Comparison of ENCODE assay signal across 12 cellular contexts in the genomic region with DNA sequence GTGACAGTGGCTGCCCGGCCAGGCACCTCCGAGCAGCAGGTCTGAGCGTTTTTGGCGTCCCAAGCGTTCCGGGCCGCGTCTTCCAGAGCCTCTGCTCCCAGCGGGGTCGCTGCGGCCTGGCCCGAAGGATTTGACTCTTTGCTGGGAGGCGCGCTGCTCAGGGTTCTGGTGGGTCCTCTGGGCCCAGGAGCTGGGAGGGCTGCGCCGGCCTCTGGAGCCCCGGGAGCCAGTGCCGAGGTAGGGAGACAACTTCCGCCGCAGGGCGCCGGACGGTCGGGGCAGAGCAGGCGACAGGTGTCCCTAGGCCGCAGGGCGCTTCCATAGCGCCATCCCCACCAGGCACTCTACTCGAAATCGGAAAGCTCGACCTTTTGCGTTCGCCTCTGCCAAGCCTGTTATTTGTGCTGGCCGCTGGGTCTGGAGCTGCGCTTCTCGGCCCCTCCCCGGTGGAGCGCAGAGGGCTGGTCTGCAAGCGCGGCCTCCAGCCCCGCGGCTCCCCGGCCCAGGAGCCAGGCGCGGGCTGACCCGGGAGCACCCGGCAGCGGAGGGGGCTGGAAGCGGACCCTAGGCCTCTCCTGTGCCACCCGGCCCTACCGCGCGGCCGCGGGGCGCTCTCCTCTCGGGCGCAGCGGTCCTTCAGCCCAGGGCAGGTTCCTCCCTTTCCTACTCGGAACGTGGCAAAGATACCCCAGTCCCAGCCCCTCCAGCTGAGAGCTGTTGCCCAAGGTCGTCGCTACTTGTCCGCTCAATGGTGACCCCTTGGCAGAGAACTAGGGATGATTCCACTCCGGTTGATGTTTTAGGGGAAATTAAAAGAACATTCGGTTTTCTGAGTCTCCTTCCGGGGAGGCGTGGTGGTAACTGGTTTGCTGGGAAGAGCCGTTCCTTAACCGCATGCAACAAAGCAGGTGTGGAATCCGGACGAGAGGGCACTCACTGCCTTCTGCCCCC. TPM values are rescaled to one million over a fixed set of nuclear protein-coding genes. Genes with fewer than 3 reads are reported as not detected.
DNase-seq lines count a peak whose midpoint lies in the region; ATAC-seq, FAIRE-seq and TF ChIP-seq lines count a peak whose summit lies in the region.
"Had no signal": no experiment of that assay in that cellular context is flagged by ENCODE, and none has a peak within 500 bp of the region (broad histone marks: within the 10 kb centered on the region; RNA-seq: fewer than 3 reads in every experiment).

No MANE protein-coding gene starts in this region.

- H3K27ac ChIP-seq in HepG2 (ENCODE audit: extremely low read length, insufficient read depth, low read length) (no peak overlapping the region), thoracic aorta (no peak overlapping the region)
- H3K27ac ChIP-seq: KMS-11 had no signal

- H3K4me3 Mint-ChIP-seq in activated naive CD4-positive, alpha-beta T cell treated with anti-CD3 and anti-CD28 coated beads, Interleukin-2, amount 10 ng/mL, durations not matched to agents 7 days and 5 days: peak overlapping the region; percentile 43
- H3K4me3 Mint-ChIP-seq in activated naive CD8-positive, alpha-beta T cell treated with anti-CD3 and anti-CD28 coated beads for 36 hours: peak overlapping the region; percentile 74

- no peaks in the 10 kb centered on the region for H3K79me2 ChIP-seq in HepG2 (ENCODE audit: insufficient read depth, low read length)

- H3K9me3 Mint-ChIP-seq in activated naive CD4-positive, alpha-beta T cell treated with anti-CD3 and anti-CD28 coated beads, Interleukin-2, amount 10 ng/mL, durations not matched to agents 7 days and 5 days: no peaks in the 10 kb centered on the region
- no peaks in the 10 kb centered on the region for H3K9me3 Mint-ChIP-seq in activated naive CD8-positive, alpha-beta T cell treated with anti-CD3 and anti-CD28 coated beads for 36 hours

- H3K4me1 Mint-ChIP-seq in activated naive CD4-positive, alpha-beta T cell treated with anti-CD3 and anti-CD28 coated beads, Interleukin-2, amount 10 ng/mL, durations not matched to agents 7 days and 5 days: peaks cover 30% of the 10 kb centered on the region
- peaks cover 30% of the 10 kb centered on the region for H3K4me1 Mint-ChIP-seq in activated naive CD8-positive, alpha-beta T cell treated with anti-CD3 and anti-CD28 coated beads for 36 hours

- CTCF ChIA-PET in activated naive CD4-positive, alpha-beta T cell treated with anti-CD3 and anti-CD28 coated beads, Interleukin-2, amount 10 ng/mL, durations not matched to agents 7 days and 5 days (lab: Charles Lee): interaction anchor here (0.7 to 1.0 kb wide), 2 partner anchors 116 to 193 kb away, joined by 3 read pairs; no protein-coding TSS in a partner anchor
- CTCF ChIA-PET in HepG2 (lab: Yijun Ruan, JAX; ENCODE audit: low intra/inter-chr PET ratio, low total read pairs): no interaction called here

- ATAC-seq in HepG2 (peak; percentile 58), thoracic aorta (ENCODE audit: insufficient number of reproducible peaks, low FRiP score, low read depth) (no peak), HG03432 (IDR thresholded peaks at IDR 0.05; ENCODE audit: unreplicated experiment) (no peak), GM19395 (IDR thresholded peaks at IDR 0.05; ENCODE audit: unreplicated experiment) (no peak)

- H3K27ac Mint-ChIP-seq in activated naive CD4-positive, alpha-beta T cell treated with anti-CD3 and anti-CD28 coated beads, Interleukin-2, amount 10 ng/mL, durations not matched to agents 7 days and 5 days: no peak overlapping the region
- no peak overlapping the region for H3K27ac Mint-ChIP-seq in activated naive CD8-positive, alpha-beta T cell treated with anti-CD3 and anti-CD28 coated beads for 36 hours

- H3K9ac ChIP-seq in HepG2 (ENCODE audit: insufficient read depth, low read depth, low read length): 0 out of 2 replicates have a peak overlapping the region, but pooled peaks have one; percentile 17
- H3K9ac ChIP-seq: KMS-11 had no signal

- H3K4me1 ChIP-seq in HepG2 (ENCODE audit: insufficient read depth, low read length): peaks cover 10% of the 10 kb centered on the region
- H3K4me1 ChIP-seq in thoracic aorta (ENCODE audit: control insufficient read depth in 1 of 2, low read depth in 2 of 2): peaks cover 38 to 62% of the 10 kb centered on the region in 2 donors

- H3K36me3 ChIP-seq in HepG2 (replicated peaks in 1 of 2; ENCODE audit: control insufficient read depth in 1 of 2, insufficient read depth in 2 of 2, low read length in 2 of 2) (no peaks in the 10 kb centered on the region), thoracic aorta (no peaks in the 10 kb centered on the region)

- no peak for TF ChIP-seq RAD21 in HepG2 (CRISPR knock-in tag; IDR thresholded peaks at IDR 0.05)

- POLR2A ChIA-PET in HepG2 (lab: Yijun Ruan, JAX): no interaction called here

- BruUV-seq in HepG2 (replicated peaks; lab: Mats Ljungman, UMichigan): no TSS peak

- intact Hi-C loops in HepG2 (cut with micrococcal nuclease; ENCODE audit: unreplicated experiment): no loop called here

- H3K4me3 ChIP-seq in HepG2 (replicated peaks in 1 of 3; ENCODE audit: insufficient read depth in 1 of 3, low read depth in 2 of 3, low read length in 3 of 3): peak overlapping the region; percentile 40 to 61 (median 52); a peak in 5 of 6 replicates
- H3K4me3 ChIP-seq in thoracic aorta: peak overlapping the region; percentile 69

- no peak for FAIRE-seq in HepG2 (lab: Jason Lieb, UNC)
- FAIRE-seq: colon had no signal

- H3K27me3 ChIP-seq in HepG2 (ENCODE audit: control insufficient read depth in 1 of 2, insufficient read depth in 2 of 2, low read length in 2 of 2) (peaks cover 7 to 77% of the 10 kb centered on the region in 2 experiments), thoracic aorta (replicated peaks; ENCODE audit: insufficient read depth) (peaks cover 29% of the 10 kb centered on the region)

- in situ Hi-C loops in HepG2 (cut with HindIII; ENCODE audit: extremely low pct_ligation_motif_present, low pct_unique_long_range_greater_than_20kb): no loop called here

- H3K9me3 ChIP-seq in HepG2 (ENCODE audit: low read length) (no peaks in the 10 kb centered on the region), thoracic aorta (no peaks in the 10 kb centered on the region)

- peak overlapping the region; percentile 92 for H3K4me2 ChIP-seq in HepG2 (ENCODE audit: low read depth, low read length)
- H3K4me2 ChIP-seq: KMS-11 had no signal

- no peak for TF ChIP-seq CTCF in HepG2 (CRISPR knock-in tag; IDR thresholded peaks at IDR 0.05)
- no peak for TF ChIP-seq CTCF in thoracic aorta (IDR thresholded peaks at IDR 0.05)

- no peak for TF ChIP-seq POLR2A in HepG2 (IDR thresholded peaks at IDR 0.05; ENCODE audit: insufficient read depth in 1 of 2, low read depth in 2 of 2, low read length in 2 of 2)

- no peak for TF ChIP-seq EP300 in HepG2 (IDR thresholded peaks at IDR 0.05; ENCODE audit: low read depth in 2 of 2, low read length in 2 of 2)
- no peak for TF ChIP-seq EP300 in HepG2 (CRISPR knock-in tag; IDR thresholded peaks at IDR 0.05; ENCODE audit: borderline replicate concordance)

- no peak for DNase-seq in activated naive CD4-positive, alpha-beta T cell treated with anti-CD3 and anti-CD28 coated beads, Interleukin-2, amount 10 ng/mL, durations not matched to agents 7 days and 5 days
- DNase-seq in activated naive CD4-positive, alpha-beta T cell treated with anti-CD3 and anti-CD28 coated beads, Interleukin-2, amount 50 U/mL, for 16 hours: no peak
- DNase-seq in activated naive CD8-positive, alpha-beta T cell treated with anti-CD3 and anti-CD28 coated beads for 36 hours: no peak
- DNase-seq in HepG2 (ENCODE audit: low spot score) (no peak), thoracic aorta (ENCODE audit: low spot score) (no peak), foreskin melanocyte (no peak)
- DNase-seq: DMS 273 treated with DMSO at 0.1 percent for 48 hours had no signal

- H4K20me1 ChIP-seq in HepG2 (ENCODE audit: insufficient read depth, low read length): no peaks in the 10 kb centered on the region

- 58% methylated on average over 34 of the region's 72 CpGs for WGBS in HepG2 (ENCODE audit: low lambda C conversion rate)

- peaks cover 3% of the 10 kb centered on the region for H3K36me3 Mint-ChIP-seq in activated naive CD4-positive, alpha-beta T cell treated with anti-CD3 and anti-CD28 coated beads, Interleukin-2, amount 10 ng/mL, durations not matched to agents 7 days and 5 days
- H3K36me3 Mint-ChIP-seq in activated naive CD8-positive, alpha-beta T cell treated with anti-CD3 and anti-CD28 coated beads for 36 hours: no peaks in the 10 kb centered on the region

- peaks cover 100% of the 10 kb centered on the region for H3K27me3 Mint-ChIP-seq in activated naive CD4-positive, alpha-beta T cell treated with anti-CD3 and anti-CD28 coated beads, Interleukin-2, amount 10 ng/mL, durations not matched to agents 7 days and 5 days
- H3K27me3 Mint-ChIP-seq in activated naive CD8-positive, alpha-beta T cell treated with anti-CD3 and anti-CD28 coated beads for 36 hours: peaks cover 85% of the 10 kb centered on the region

- H2AFZ ChIP-seq in HepG2 (ENCODE audit: low read length): no peak overlapping the region

TF ChIP-seq in HepG2, 621 proteins besides CTCF, POLR2A, EP300 and RAD21 (continues in another document):
- TF ChIP-seq ZNF558 (CRISPR knock-in tag; IDR thresholded peaks at IDR 0.05; ENCODE audit: borderline replicate concordance): no peak

RNA-seq across cellular contexts. Expression of gene SIM2, which starts 2.3 kb away (rescaled TPM):
- total RNA-seq in activated naive CD8-positive, alpha-beta T cell treated with anti-CD3 and anti-CD28 coated beads for 36 hours: not detected
- total RNA-seq in HepG2 (2016; rRNA removed; fragmentation: Illumina TruSeq; extraction: Trizol) (0.53 TPM in 2 replicates), thoracic aorta (not detected)
- total RNA-seq in HepG2 (2016; cell fraction: cytosol; rRNA removed; fragmentation: Illumina TruSeq; extraction: Trizol; ENCODE audit: low read depth): 0.20 and 0.35 TPM in 2 replicates
- total RNA-seq in HepG2 (2016; cell fraction: insoluble cytoplasmic fraction; rRNA removed; fragmentation: Illumina TruSeq; extraction: Trizol): 0.22 and 0.50 TPM in 2 replicates
- 0.38 and 0.49 TPM in 2 replicates for total RNA-seq in HepG2 (2016; cell fraction: membrane; rRNA removed; fragmentation: Illumina TruSeq; extraction: Trizol)
- 0.50 and 0.97 TPM in 2 replicates for total RNA-seq in HepG2 (2016; cell fraction: nucleus; rRNA removed; fragmentation: Illumina TruSeq; extraction: Trizol)
- polyA plus RNA-seq in HepG2 (2011; rRNA removed): 0.12 and 0.36 TPM in 2 replicates
- 0.13 and 0.15 TPM in 2 replicates for polyA plus RNA-seq in HepG2 (2011; cell fraction: cytosol; rRNA removed)
- polyA plus RNA-seq in HepG2 (2011; cell fraction: nucleus; rRNA removed): 0.61 and 0.66 TPM in 2 replicates
- polyA plus RNA-seq in HepG2 (2012): 0.36 and 0.76 TPM in 2 replicates
- polyA plus RNA-seq in HepG2 (2016; cell fraction: cytosol; fragmentation: Illumina TruSeq; extraction: Trizol; ENCODE audit: low read depth): 0.29 TPM in 2 replicates
- polyA plus RNA-seq in HepG2 (2016; cell fraction: insoluble cytoplasmic fraction; fragmentation: Illumina TruSeq; extraction: Trizol; ENCODE audit: low read depth): 0.62 and 0.96 TPM in 2 replicates
- polyA plus RNA-seq in HepG2 (2016; cell fraction: membrane; fragmentation: Illumina TruSeq; extraction: Trizol; ENCODE audit: low read depth): 0.65 and 0.81 TPM in 2 replicates
- polyA plus RNA-seq in HepG2 (2016; cell fraction: nucleus; fragmentation: Illumina TruSeq; extraction: Trizol; ENCODE audit: insufficient read depth, low read depth): 1.5 and 2.1 TPM in 2 replicates
- 0.80 and 17.2 TPM in 2 replicates for polyA minus RNA-seq in HepG2 (2011; rRNA and poly(A)+ RNA removed; ENCODE audit: low replicate concordance)
- polyA minus RNA-seq in HepG2 (2011; cell fraction: cytosol; rRNA and poly(A)+ RNA removed): 0.26 TPM in 1 of 2 replicates, not detected in the other
- 0.77 and 1.1 TPM in 2 replicates for polyA minus RNA-seq in HepG2 (2011; cell fraction: nucleus; rRNA and poly(A)+ RNA removed)
- total RNA-seq: subcutaneous adipose tissue had no signal
